8 cellular contexts compared by ENCODE assay signal in genomic region chr2:173402405-173402974, GRCh38. TPM values are rescaled to one million over a fixed set of nuclear protein-coding genes. Genes with fewer than 3 reads are reported as not detected.
DNase-seq lines count a peak whose midpoint lies in the region; ATAC-seq and TF ChIP-seq lines count a peak whose summit lies in the region.

No MANE protein-coding gene starts in this region.

- ATAC-seq in GM19463 (IDR thresholded peaks at IDR 0.05; ENCODE audit: unreplicated experiment), result peak; percentile 73

- H3K27me3 ChIP-seq in Loucy (ENCODE audit: insufficient read depth, low read length, poor library complexity, severe bottlenecking), result no peaks in the 10 kb centered on the region
- peaks cover 61% of the 10 kb centered on the region for H3K27me3 ChIP-seq in osteoblast (ENCODE audit: insufficient read depth, low read length)
- H3K27me3 ChIP-seq in testis, result no peaks in the 10 kb centered on the region

- H3K4me3 ChIP-seq in Loucy (ENCODE audit: low read length, poor library complexity, severe bottlenecking) (peak overlapping the region; percentile 46), osteoblast (ENCODE audit: insufficient read depth, low read length) (peak overlapping the region; percentile 49), testis (peak overlapping the region in 1 of 2 donors; percentile 6)

- no peak for TF ChIP-seq POLR2A in testis (IDR thresholded peaks at IDR 0.05)

- WGBS in testis, 2 donors, result 2 to 6% methylated on average over 21 of the region's 21 CpGs

- intact Hi-C loops in testis (cut with DNase I; ENCODE audit: low total_unique reads), result no loop called here

- H2AFZ ChIP-seq in Loucy (ENCODE audit: low read length), result peak overlapping the region; percentile 77
- peak overlapping the region; percentile 33 for H2AFZ ChIP-seq in osteoblast (ENCODE audit: low read length)

- TF ChIP-seq CTCF in Loucy (conservative IDR thresholded peaks at IDR 0.05; ENCODE audit: low read length), result peak; percentile 88
- peak; percentile 93 for TF ChIP-seq CTCF in osteoblast (IDR thresholded peaks at IDR 0.05; ENCODE audit: extremely low read depth, low read depth, low read length)
- peak; percentile 81 to 85 (median 81) for TF ChIP-seq CTCF in testis (IDR thresholded peaks at IDR 0.05)

- H3K79me2 ChIP-seq in Loucy (ENCODE audit: insufficient read depth, low read length) (no peaks in the 10 kb centered on the region), osteoblast (ENCODE audit: insufficient read depth, low read length) (no peaks in the 10 kb centered on the region)

- H3K36me3 ChIP-seq in Loucy (ENCODE audit: insufficient read depth, low read length), result no peaks in the 10 kb centered on the region
- H3K36me3 ChIP-seq in osteoblast (ENCODE audit: insufficient read depth, low read length), result no peaks in the 10 kb centered on the region
- H3K36me3 ChIP-seq in testis (ENCODE audit: low read depth, missing control alignments), result no peaks in the 10 kb centered on the region

- peak overlapping the region; percentile 66 for H3K4me2 ChIP-seq in Loucy (ENCODE audit: low read depth, low read length, poor library complexity, severe bottlenecking)
- H3K4me2 ChIP-seq in osteoblast (ENCODE audit: insufficient read depth, low read length), result peak overlapping the region; percentile 74

- peaks cover 12% of the 10 kb centered on the region for H3K4me1 ChIP-seq in Loucy (ENCODE audit: insufficient read depth, low read length, poor library complexity, severe bottlenecking)
- peaks cover 9% of the 10 kb centered on the region for H3K4me1 ChIP-seq in osteoblast (ENCODE audit: insufficient read depth, low read length)
- H3K4me1 ChIP-seq in testis, result no peaks in the 10 kb centered on the region

- DNase-seq in Ammon's horn (ENCODE audit: low spot score) (peak; percentile 83), SHP77 (lab: John Stamatoyannopoulos, UW) (peak; percentile 68 to 71), germinal center (ENCODE audit: low spot score) (peak; percentile 75), osteoblast (ENCODE audit: insufficient read length, low spot score, missing footprints) (no peak), testis (peak; percentile 89)
- peak; percentile 54 for DNase-seq in activated effector memory CD4-positive, alpha-beta T cell treated with Interleukin-2 at 50 U/mL for 16 hours

- peak overlapping the region; percentile 28 for H3K9ac ChIP-seq in Loucy (ENCODE audit: low read depth, low read length, poor library complexity, severe bottlenecking)

- no peaks in the 10 kb centered on the region for H3F3A ChIP-seq in Loucy (ENCODE audit: low read depth)

- H4K20me1 ChIP-seq in Loucy (ENCODE audit: insufficient read depth, low read length, poor library complexity, severe bottlenecking) (no peaks in the 10 kb centered on the region), osteoblast (ENCODE audit: insufficient read depth, low read length) (no peaks in the 10 kb centered on the region)

- no peak overlapping the region for H3K27ac ChIP-seq in osteoblast (ENCODE audit: low read depth, low read length)
- H3K27ac ChIP-seq in testis, result peak overlapping the region in 1 of 2 donors; percentile 72

- no peaks in the 10 kb centered on the region for H3K9me3 ChIP-seq in Loucy (ENCODE audit: insufficient read depth, low read depth, low read length)
- H3K9me3 ChIP-seq in osteoblast (ENCODE audit: low read depth, low read length), result no peaks in the 10 kb centered on the region
- no peaks in the 10 kb centered on the region for H3K9me3 ChIP-seq in testis

- no peaks in the 10 kb centered on the region for H3K9me2 ChIP-seq in Loucy (replicated peaks; ENCODE audit: low read depth, low read length)

RNA-seq across cellular contexts. Expression of gene CDCA7, which starts 47.8 kb away (rescaled TPM):
- total RNA-seq in osteoblast, result 0.59 and 1.1 TPM in 2 replicates
- total RNA-seq in testis, result 10 to 100 TPM; 10.8 to 14.6 TPM
- polyA plus RNA-seq in testis (ENCODE audit: insufficient read depth, low read depth, low replicate concordance), result 10.8 TPM
